In the genomic region with DNA sequence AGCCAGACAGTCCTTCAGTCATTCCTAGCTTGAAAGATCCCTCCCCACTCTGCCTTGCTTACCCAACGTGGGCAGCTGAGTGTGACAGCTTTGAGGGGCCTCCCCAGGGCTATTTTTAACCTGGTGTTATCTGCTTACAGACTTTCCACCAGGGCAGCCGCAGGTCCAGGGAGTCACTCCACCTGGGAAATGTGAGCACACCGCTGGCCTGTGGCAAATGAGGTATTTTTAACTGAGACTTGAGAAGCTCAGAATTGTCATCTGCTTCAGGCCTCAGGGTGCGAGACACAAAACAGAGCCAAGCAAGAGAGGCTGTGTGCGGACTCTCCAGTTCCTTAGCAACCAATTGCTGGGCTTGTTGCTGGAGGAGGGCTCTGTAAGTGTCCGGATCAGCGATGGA, we compare ENCODE assay signal across 17 cellular contexts. TPM values are rescaled to one million over a fixed set of nuclear protein-coding genes. Genes with fewer than 3 reads are reported as not detected.
DNase-seq lines count a peak whose midpoint lies in the region; ATAC-seq and TF ChIP-seq lines count a peak whose summit lies in the region.
"Had no signal": no experiment of that assay in that cellular context is flagged by ENCODE, and none has a peak within 500 bp of the region (broad histone marks: within the 10 kb centered on the region; RNA-seq: fewer than 3 reads in every experiment).

No MANE protein-coding gene starts in this region.

- H3K27me3 Mint-ChIP-seq in type B pancreatic cell = peaks cover 7% of the 10 kb centered on the region

- H3K9me3 ChIP-seq in heart left ventricle (no peaks in the 10 kb centered on the region), skeletal muscle tissue (ENCODE audit: control insufficient read depth in 3 of 3, low read length in 3 of 3) (no peaks in the 10 kb centered on the region), ovary (no peaks in the 10 kb centered on the region)
- H3K9me3 ChIP-seq: neutrophil had no signal

- no peak overlapping the region for H3K27ac Mint-ChIP-seq in type B pancreatic cell
- H3K27ac Mint-ChIP-seq: T-cell had no signal

- peaks cover 3% of the 10 kb centered on the region for H3K36me3 Mint-ChIP-seq in type B pancreatic cell
- H3K36me3 Mint-ChIP-seq: T-cell had no signal

- H3K4me1 Mint-ChIP-seq in type B pancreatic cell (ENCODE audit: unreplicated experiment) = peaks cover 12% of the 10 kb centered on the region

- intact Hi-C loops in heart left ventricle (cut with DNase I) = loop anchor here in 2 of 10 donors (5.0 kb wide), 2 partner anchors 38 to 78 kb away; no protein-coding TSS in a partner anchor
- intact Hi-C loops in ovary (cut with DNase I) = no loop called here

- H3K27me3 ChIP-seq in heart left ventricle (no peaks in the 10 kb centered on the region), skeletal muscle tissue (ENCODE audit: control insufficient read depth in 3 of 3, insufficient read depth in 3 of 3, low read length in 3 of 3) (no peaks in the 10 kb centered on the region), ovary (no peaks in the 10 kb centered on the region)

- no peak for TF ChIP-seq EP300 in ovary (IDR thresholded peaks at IDR 0.05)

- 12 to 47% (median 24%) methylated on average over 3 to 7 of the region's 7 CpGs for WGBS in heart left ventricle, 4 donors
- 69 to 79% (median 74%) methylated on average over 7 of the region's 7 CpGs for WGBS in ovary, 3 donors

- no peak overlapping the region for H3K4me3 Mint-ChIP-seq in type B pancreatic cell
- H3K4me3 Mint-ChIP-seq: T-cell had no signal

- H3K36me3 ChIP-seq in heart left ventricle = no peaks in the 10 kb centered on the region
- H3K36me3 ChIP-seq in skeletal muscle tissue (ENCODE audit: control insufficient read depth in 3 of 3, insufficient read depth in 3 of 3, low read length in 3 of 3) = no peaks in the 10 kb centered on the region
- no peaks in the 10 kb centered on the region for H3K36me3 ChIP-seq in ovary
- H3K36me3 ChIP-seq: neutrophil had no signal

- peaks cover 0 to 31% (median 0%) of the 10 kb centered on the region in 12 donors for H3K4me1 ChIP-seq in heart left ventricle
- H3K4me1 ChIP-seq in skeletal muscle tissue (ENCODE audit: control insufficient read depth in 3 of 3, insufficient read depth in 3 of 3, low read length in 3 of 3) = peaks cover 0 to 12% (median 5%) of the 10 kb centered on the region in 3 donors
- no peaks in the 10 kb centered on the region for H3K4me1 ChIP-seq in ovary (ENCODE audit: insufficient read depth)

- H3K9ac ChIP-seq in skeletal muscle tissue (ENCODE audit: low read depth in 1 of 3, low read length in 3 of 3) = peak overlapping the region; percentile 9 to 51 (median 50)

- H3K27ac ChIP-seq in heart left ventricle (peak overlapping the region in 11 of 12 donors; percentile 55 to 85 (median 75)), skeletal muscle tissue (ENCODE audit: low read depth, low read length) (peak overlapping the region; percentile 39), ovary (no peak overlapping the region)
- H3K27ac ChIP-seq: epithelial cell of prostate, neutrophil had no signal

- DNase-seq in NCI-H82 (lab: John Stamatoyannopoulos, UW) = peak; percentile 74
- DNase-seq in NCI-H82 treated with DMSO at 0.1 percent for 48 hours (lab: John Stamatoyannopoulos, UW; ENCODE audit: unreplicated experiment) = no peak
- DNase-seq in heart left ventricle = peak; percentile 37 to 89 (median 68)
- no peak for DNase-seq in type B pancreatic cell (ENCODE audit: extremely low spot score, unreplicated experiment)
- DNase-seq in ovary = no peak
- DNase-seq: H7; hippocampal formation; NCI-H1694 treated with DMSO at 0.1 percent for 48 hours; OCI-M1; stimulated activated CD4-positive, alpha-beta T cell treated with anti-CD3 and anti-CD28 coated beads, Interleukin-12 subunit alpha, Interleukin-12 subunit beta, amount 100 ng/mL, for 4 hours; T-cell had no signal

- TF ChIP-seq CTCF in heart left ventricle (IDR thresholded peaks at IDR 0.05) (no peak), type B pancreatic cell (conservative IDR thresholded peaks at IDR 0.05) (no peak), ovary (IDR thresholded peaks at IDR 0.05) (no peak)

- H3K9me3 Mint-ChIP-seq in type B pancreatic cell = no peaks in the 10 kb centered on the region
- H3K9me3 Mint-ChIP-seq: T-cell had no signal

- peak overlapping the region in 3 of 12 donors; percentile 0 to 22 (median 14) for H3K4me3 ChIP-seq in heart left ventricle
- H3K4me3 ChIP-seq in skeletal muscle tissue (ENCODE audit: low read length in 3 of 3) = peak overlapping the region; percentile 2 to 30 (median 19)
- no peak overlapping the region for H3K4me3 ChIP-seq in ovary
- H3K4me3 ChIP-seq: lung had no signal

- TF ChIP-seq POLR2A in heart left ventricle (IDR thresholded peaks at IDR 0.05) (no peak), ovary (IDR thresholded peaks at IDR 0.05) (no peak)

- ATAC-seq in HG03565 (IDR thresholded peaks at IDR 0.05; ENCODE audit: unreplicated experiment) (peak; percentile 53), heart left ventricle (peak; percentile 85 to 95 (median 94)), HG03139 (IDR thresholded peaks at IDR 0.05; ENCODE audit: unreplicated experiment) (no peak)
- ATAC-seq: T-cell had no signal

RNA-seq across cellular contexts. Expression of a gene that starts 13.0 kb away (rescaled TPM):
- total RNA-seq in heart left ventricle (100 to 1,000 TPM in 1 of 9 donors, 10 to 100 TPM in 8; 20.5 to 130 (median 47.4) TPM), skeletal muscle tissue (2.1 TPM), type B pancreatic cell (ENCODE audit: low replicate concordance) (1.5 and 34.6 TPM in 2 replicates), ovary (1 to 10 TPM in 2 of 7 donors, under 1 TPM in 4, not detected in 1; 0.20 to 7.2 (median 0.66) TPM)
- polyA plus RNA-seq in heart left ventricle (10 to 100 TPM in 1 of 2 donors, 1 to 10 TPM in 1; 5.6 to 35.8 TPM), ovary (1 to 10 TPM in 1 of 2 donors, under 1 TPM in 1; 0.91 to 7.9 TPM)

Comparison
In these comparisons a context has a peak if more than half of its experiments do, and no peak if none do; other contexts are left out.
1. DNase-seq: peak in NCI-H82 (single experiment) and heart left ventricle (5 of 5); none in NCI-H82 treated with DMSO at 0.1 percent for 48 hours (single experiment), type B pancreatic cell (single experiment) and ovary (0 of 5).
2. H3K27ac ChIP-seq: peak in heart left ventricle (11 of 12) and skeletal muscle tissue (single experiment); none in ovary (0 of 2).